ENCODE assay signal across 1 cellular context in genomic region chr5:168529361-168530234, GRCh38.
TF ChIP-seq lines count a peak whose summit lies in the region.

No MANE protein-coding gene starts in this region.

TF ChIP-seq in WTC11, 78 proteins besides CTCF, POLR2A, EP300 and RAD21 (continued from another document):
- TF ChIP-seq, protein P1, sequence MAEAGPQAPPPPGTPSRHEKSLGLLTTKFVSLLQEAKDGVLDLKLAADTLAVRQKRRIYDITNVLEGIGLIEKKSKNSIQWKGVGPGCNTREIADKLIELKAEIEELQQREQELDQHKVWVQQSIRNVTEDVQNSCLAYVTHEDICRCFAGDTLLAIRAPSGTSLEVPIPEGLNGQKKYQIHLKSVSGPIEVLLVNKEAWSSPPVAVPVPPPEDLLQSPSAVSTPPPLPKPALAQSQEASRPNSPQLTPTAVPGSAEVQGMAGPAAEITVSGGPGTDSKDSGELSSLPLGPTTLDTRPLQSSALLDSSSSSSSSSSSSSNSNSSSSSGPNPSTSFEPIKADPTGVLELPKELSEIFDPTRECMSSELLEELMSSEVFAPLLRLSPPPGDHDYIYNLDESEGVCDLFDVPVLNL (CRISPR knock-in tag; IDR thresholded peaks at IDR 0.05; ENCODE audit: borderline replicate concordance, low read depth), result 0 out of 2 replicates have a peak, but pooled peaks have one; percentile 59
- no peak for TF ChIP-seq JAZF1 (CRISPR knock-in tag; IDR thresholded peaks at IDR 0.05)
- TF ChIP-seq, protein P2, sequence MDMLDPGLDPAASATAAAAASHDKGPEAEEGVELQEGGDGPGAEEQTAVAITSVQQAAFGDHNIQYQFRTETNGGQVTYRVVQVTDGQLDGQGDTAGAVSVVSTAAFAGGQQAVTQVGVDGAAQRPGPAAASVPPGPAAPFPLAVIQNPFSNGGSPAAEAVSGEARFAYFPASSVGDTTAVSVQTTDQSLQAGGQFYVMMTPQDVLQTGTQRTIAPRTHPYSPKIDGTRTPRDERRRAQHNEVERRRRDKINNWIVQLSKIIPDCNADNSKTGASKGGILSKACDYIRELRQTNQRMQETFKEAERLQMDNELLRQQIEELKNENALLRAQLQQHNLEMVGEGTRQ (CRISPR knock-in tag; IDR thresholded peaks at IDR 0.05), result no peak
- peak; percentile 92 for TF ChIP-seq FOXP4 (CRISPR knock-in tag; IDR thresholded peaks at IDR 0.05)
- TF ChIP-seq ZNF423 (CRISPR knock-in tag; IDR thresholded peaks at IDR 0.05), result no peak
- TF ChIP-seq ZNF219 (CRISPR knock-in tag; IDR thresholded peaks at IDR 0.05; ENCODE audit: borderline replicate concordance), result 0 out of 2 replicates have a peak, but pooled peaks have one; percentile 17
- TF ChIP-seq TCF7 (CRISPR knock-in tag; IDR thresholded peaks at IDR 0.05; ENCODE audit: low read depth), result peak; percentile 83; the same call in 1 of the 2 replicates
- no peak for TF ChIP-seq FOXK1 (CRISPR knock-in tag; IDR thresholded peaks at IDR 0.05)
- no peak for TF ChIP-seq AFF4 (CRISPR knock-in tag; IDR thresholded peaks at IDR 0.05; ENCODE audit: borderline replicate concordance)
- TF ChIP-seq ZNF138 (CRISPR knock-in tag; conservative IDR thresholded peaks at IDR 0.05), result 0 out of 2 replicates have a peak, but pooled peaks have one; percentile 77
- TF ChIP-seq SMAD4 (CRISPR knock-in tag; IDR thresholded peaks at IDR 0.05), result peak; percentile 68; the same call in 1 of the 2 replicates
- no peak for TF ChIP-seq ZNF317 (CRISPR knock-in tag; IDR thresholded peaks at IDR 0.05; ENCODE audit: borderline replicate concordance, low read depth)
- TF ChIP-seq, protein P3, sequence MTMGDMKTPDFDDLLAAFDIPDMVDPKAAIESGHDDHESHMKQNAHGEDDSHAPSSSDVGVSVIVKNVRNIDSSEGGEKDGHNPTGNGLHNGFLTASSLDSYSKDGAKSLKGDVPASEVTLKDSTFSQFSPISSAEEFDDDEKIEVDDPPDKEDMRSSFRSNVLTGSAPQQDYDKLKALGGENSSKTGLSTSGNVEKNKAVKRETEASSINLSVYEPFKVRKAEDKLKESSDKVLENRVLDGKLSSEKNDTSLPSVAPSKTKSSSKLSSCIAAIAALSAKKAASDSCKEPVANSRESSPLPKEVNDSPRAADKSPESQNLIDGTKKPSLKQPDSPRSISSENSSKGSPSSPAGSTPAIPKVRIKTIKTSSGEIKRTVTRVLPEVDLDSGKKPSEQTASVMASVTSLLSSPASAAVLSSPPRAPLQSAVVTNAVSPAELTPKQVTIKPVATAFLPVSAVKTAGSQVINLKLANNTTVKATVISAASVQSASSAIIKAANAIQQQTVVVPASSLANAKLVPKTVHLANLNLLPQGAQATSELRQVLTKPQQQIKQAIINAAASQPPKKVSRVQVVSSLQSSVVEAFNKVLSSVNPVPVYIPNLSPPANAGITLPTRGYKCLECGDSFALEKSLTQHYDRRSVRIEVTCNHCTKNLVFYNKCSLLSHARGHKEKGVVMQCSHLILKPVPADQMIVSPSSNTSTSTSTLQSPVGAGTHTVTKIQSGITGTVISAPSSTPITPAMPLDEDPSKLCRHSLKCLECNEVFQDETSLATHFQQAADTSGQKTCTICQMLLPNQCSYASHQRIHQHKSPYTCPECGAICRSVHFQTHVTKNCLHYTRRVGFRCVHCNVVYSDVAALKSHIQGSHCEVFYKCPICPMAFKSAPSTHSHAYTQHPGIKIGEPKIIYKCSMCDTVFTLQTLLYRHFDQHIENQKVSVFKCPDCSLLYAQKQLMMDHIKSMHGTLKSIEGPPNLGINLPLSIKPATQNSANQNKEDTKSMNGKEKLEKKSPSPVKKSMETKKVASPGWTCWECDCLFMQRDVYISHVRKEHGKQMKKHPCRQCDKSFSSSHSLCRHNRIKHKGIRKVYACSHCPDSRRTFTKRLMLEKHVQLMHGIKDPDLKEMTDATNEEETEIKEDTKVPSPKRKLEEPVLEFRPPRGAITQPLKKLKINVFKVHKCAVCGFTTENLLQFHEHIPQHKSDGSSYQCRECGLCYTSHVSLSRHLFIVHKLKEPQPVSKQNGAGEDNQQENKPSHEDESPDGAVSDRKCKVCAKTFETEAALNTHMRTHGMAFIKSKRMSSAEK (CRISPR knock-in tag; IDR thresholded peaks at IDR 0.05; ENCODE audit: borderline replicate concordance), result no peak
- no peak for TF ChIP-seq ZNF396 (CRISPR knock-in tag; IDR thresholded peaks at IDR 0.05; ENCODE audit: borderline replicate concordance)
- TF ChIP-seq CREB1 (CRISPR knock-in tag; IDR thresholded peaks at IDR 0.05), result 0 out of 2 replicates have a peak, but pooled peaks have one; percentile 68
- TF ChIP-seq SP1 (CRISPR knock-in tag; conservative IDR thresholded peaks at IDR 0.05), result no peak
- TF ChIP-seq, protein P4, sequence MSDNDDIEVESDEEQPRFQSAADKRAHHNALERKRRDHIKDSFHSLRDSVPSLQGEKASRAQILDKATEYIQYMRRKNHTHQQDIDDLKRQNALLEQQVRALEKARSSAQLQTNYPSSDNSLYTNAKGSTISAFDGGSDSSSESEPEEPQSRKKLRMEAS (CRISPR knock-in tag; IDR thresholded peaks at IDR 0.05), result peak; percentile 93
- 0 out of 2 replicates have a peak, but pooled peaks have one; percentile 63 for TF ChIP-seq E2F5 (CRISPR knock-in tag; IDR thresholded peaks at IDR 0.05)
- TF ChIP-seq, protein P5, sequence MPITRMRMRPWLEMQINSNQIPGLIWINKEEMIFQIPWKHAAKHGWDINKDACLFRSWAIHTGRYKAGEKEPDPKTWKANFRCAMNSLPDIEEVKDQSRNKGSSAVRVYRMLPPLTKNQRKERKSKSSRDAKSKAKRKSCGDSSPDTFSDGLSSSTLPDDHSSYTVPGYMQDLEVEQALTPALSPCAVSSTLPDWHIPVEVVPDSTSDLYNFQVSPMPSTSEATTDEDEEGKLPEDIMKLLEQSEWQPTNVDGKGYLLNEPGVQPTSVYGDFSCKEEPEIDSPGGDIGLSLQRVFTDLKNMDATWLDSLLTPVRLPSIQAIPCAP (CRISPR knock-in tag; IDR thresholded peaks at IDR 0.05), result no peak
- no peak for TF ChIP-seq NFATC4 (CRISPR knock-in tag; IDR thresholded peaks at IDR 0.05)
TF ChIP-seq in WTC11: peak in this region for 14.
